Comparison of ENCODE assay signal across 9 cellular contexts in the genomic region with DNA sequence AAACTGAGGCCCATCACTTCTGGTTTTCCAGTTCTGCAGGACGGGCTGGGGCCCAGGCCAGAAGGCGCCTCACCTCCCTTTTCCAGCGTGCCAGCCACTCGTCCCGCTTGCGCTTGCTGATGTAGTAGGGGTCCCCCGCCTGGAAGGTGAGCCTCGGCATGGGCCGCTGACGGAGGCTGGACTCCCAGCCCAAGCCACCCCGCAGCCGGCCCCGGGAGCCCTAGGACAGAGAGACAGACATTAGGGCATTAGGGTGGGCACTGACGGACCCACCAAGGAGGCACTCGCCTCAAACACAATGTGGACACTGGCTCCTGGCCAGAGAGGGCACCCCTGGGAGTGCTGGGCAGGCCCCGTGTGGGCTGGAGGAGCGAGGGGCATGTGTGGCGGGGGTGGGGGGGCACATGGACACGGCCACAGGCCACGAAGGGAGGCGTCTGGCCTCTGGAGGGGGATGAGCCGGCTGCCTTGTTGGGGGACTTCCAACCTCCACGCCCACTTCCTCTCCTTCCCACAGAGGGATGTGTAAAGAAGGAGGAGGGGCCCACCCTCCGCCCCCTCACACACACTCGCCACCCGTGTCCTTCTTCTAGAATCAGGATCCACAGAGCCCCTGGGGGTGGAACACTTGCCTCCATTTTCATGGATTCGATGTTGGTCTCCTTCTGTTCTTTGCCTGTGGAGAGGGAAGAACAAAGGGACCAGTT.
DNase-seq lines count a peak whose midpoint lies in the region; ATAC-seq, FAIRE-seq and TF ChIP-seq lines count a peak whose summit lies in the region.
"Had no signal": no experiment of that assay in that cellular context is flagged by ENCODE, and none has a peak within 500 bp of the region (broad histone marks: within the 10 kb centered on the region; RNA-seq: fewer than 3 reads in every experiment).

No MANE protein-coding gene starts in this region.

- H3K9me3 ChIP-seq in KOPT-K1 (ENCODE audit: insufficient read depth, low read length, poor library complexity, severe bottlenecking) (no peaks in the 10 kb centered on the region), stomach (no peaks in the 10 kb centered on the region)

- no peak for FAIRE-seq in D721Med (lab: Jason Lieb, UNC)

- intact Hi-C loops in stomach (cut with DNase I; ENCODE audit: low total_unique reads): no loop called here

- no peak for TF ChIP-seq EP300 in stomach (IDR thresholded peaks at IDR 0.05)

- no peaks in the 10 kb centered on the region for H3K27me3 ChIP-seq in stomach

- no peak overlapping the region for H3K4me3 ChIP-seq in stomach

- WGBS in stomach, 5 donors: 36 to 75% (median 74%) methylated on average over 13 to 27 of the region's 27 CpGs

- peaks cover 32 to 67% (median 53%) of the 10 kb centered on the region in 4 donors for H3K4me1 ChIP-seq in stomach

- H3K27ac ChIP-seq in KOPT-K1 (ENCODE audit: low read depth, low read length, poor library complexity, severe bottlenecking): peak overlapping the region; percentile 75
- peak overlapping the region in 4 of 5 donors; percentile 29 to 89 (median 70) for H3K27ac ChIP-seq in stomach

- no peak for TF ChIP-seq CTCF in stomach (IDR thresholded peaks at IDR 0.05)
- no peak for TF ChIP-seq CTCF in D721Med (IDR thresholded peaks at IDR 0.05; ENCODE audit: insufficient read depth, missing control alignments)

- peaks cover 10% of the 10 kb centered on the region; the same call in 1 of the 2 replicates for H3K36me3 ChIP-seq in KOPT-K1 (ENCODE audit: insufficient read depth, low read length)
- H3K36me3 ChIP-seq in stomach: peaks cover 0 to 51% (median 45%) of the 10 kb centered on the region in 4 donors

- no peak for TF ChIP-seq POLR2A in stomach (IDR thresholded peaks at IDR 0.05)

- DNase-seq in activated gamma-delta T cell (lab: John Stamatoyannopoulos, UW) (peak; percentile 21), left lobe of liver (ENCODE audit: low spot score) (no peak), stomach (no peak), HPDE6-E6E7 (ENCODE audit: extremely low spot score) (no peak), D721Med (ENCODE audit: insufficient read length, low spot score) (no peak), GM19240 (ENCODE audit: insufficient read length, low spot score) (no peak)
- DNase-seq: NCI-H2107 had no signal

- ATAC-seq in left lobe of liver (peak; percentile 38), HG03175 (IDR thresholded peaks at IDR 0.05; ENCODE audit: unreplicated experiment) (no peak)
